ENCODE assay signal across 29 cellular contexts in the genomic region with DNA sequence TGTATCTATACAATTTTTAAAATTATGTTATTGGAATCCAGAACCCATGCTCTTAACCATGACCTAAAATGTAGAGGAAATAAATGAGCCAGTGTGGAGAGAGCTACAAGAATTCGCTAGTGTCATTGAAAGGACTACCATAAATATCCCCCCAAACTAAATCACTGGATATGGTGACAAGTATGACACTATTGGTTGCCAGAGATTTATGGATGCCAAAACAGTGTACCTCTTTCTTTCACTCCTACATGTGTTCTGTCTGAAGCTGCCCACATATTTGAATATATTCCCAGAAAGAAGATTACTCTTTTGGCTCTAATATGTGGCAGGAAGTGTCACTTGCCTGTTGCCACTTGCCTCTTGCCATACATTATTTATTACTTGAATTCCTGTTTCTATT.
"Had no signal": no experiment of that assay in that cellular context is flagged by ENCODE, and none has a peak within 500 bp of the region (broad histone marks: within the 10 kb centered on the region; RNA-seq: fewer than 3 reads in every experiment).

No MANE protein-coding gene starts in this region.

- H3K4me1 ChIP-seq: ascending aorta, breast epithelium, colonic mucosa, gastrocnemius medialis, heart left ventricle had no signal

- H3K9me3 ChIP-seq: ascending aorta, breast epithelium, colonic mucosa, gastrocnemius medialis, heart left ventricle had no signal

- DNase-seq: activated CD4-positive, alpha-beta memory T cell treated with anti-CD3 and anti-CD28 coated beads for 36 hours; activated CD4-positive, alpha-beta T cell treated with anti-CD3 and anti-CD28 coated beads for 36 hours; activated CD4-positive, alpha-beta T cell treated with anti-CD3 and anti-CD28 coated beads, Interleukin-2, amount 10 ng/mL, durations not matched to agents 24 days and 14 days; activated CD4-positive, CD25-positive, alpha-beta regulatory T cell; activated CD4-positive, CD25-positive, alpha-beta regulatory T cell treated with anti-CD3 and anti-CD28 coated beads, Interleukin-2, amount 50 U/mL, for 72 hours; activated CD8-positive, alpha-beta memory T cell treated with anti-CD3 and anti-CD28 coated beads, Interleukin-2, amount 10 ng/mL, durations not matched to agents 7 days and 5 days; activated CD8-positive, alpha-beta memory T cell treated with anti-CD3 and anti-CD28 coated beads, Interleukin-2, amount 50 U/mL, for 4 hours; activated CD8-positive, alpha-beta T cell treated with anti-CD3 and anti-CD28 coated beads, Interleukin-2, amount 10 ng/mL, durations not matched to agents 7 days and 5 days; activated effector memory CD4-positive, alpha-beta T cell treated with anti-CD3 and anti-CD28 coated beads, Interleukin-2, amount 50 U/mL, for 16 hours; activated naive CD4-positive, alpha-beta T cell treated with anti-CD3 and anti-CD28 coated beads for 36 hours; activated naive CD8-positive, alpha-beta T cell treated with anti-CD3 and anti-CD28 coated beads for 36 hours; activated naive CD8-positive, alpha-beta T cell treated with anti-CD3 and anti-CD28 coated beads, Interleukin-2, amount 50 U/mL, for 24 hours; activated T-cell treated with anti-CD3 and anti-CD28 coated beads, Interleukin-2, amount 50 U/mL, for 1 hour; activated T-cell treated with anti-CD3 and anti-CD28 coated beads, Interleukin-2, amount 50 U/mL, for 48 hours; central memory CD4-positive, alpha-beta T cell; cerebellar nuclear complex; colonic mucosa; effector CD8-positive, alpha-beta T cell; foreskin fibroblast; gastrocnemius medialis; glutamatergic neuron; heart left ventricle; T1000 had no signal

- FAIRE-seq: endometrium, endothelial cell of umbilical vein had no signal

- H3K36me3 ChIP-seq: ascending aorta, breast epithelium, cardiac muscle cell, colonic mucosa, gastrocnemius medialis, heart left ventricle had no signal

- H3K27me3 ChIP-seq: ascending aorta, breast epithelium, cardiac muscle cell, colonic mucosa, gastrocnemius medialis, heart left ventricle had no signal

- H3K27ac ChIP-seq: ascending aorta, breast epithelium, cardiac muscle cell, colonic mucosa, epithelial cell of prostate, gastrocnemius medialis, heart left ventricle had no signal

- ATAC-seq: activated CD4-positive, alpha-beta T cell treated with anti-CD3 and anti-CD28 coated beads for 36 hours; activated CD8-positive, alpha-beta memory T cell treated with anti-CD3 and anti-CD28 coated beads, Interleukin-2, amount 10 ng/mL, durations not matched to agents 7 days and 5 days; activated CD8-positive, alpha-beta T cell treated with anti-CD3 and anti-CD28 coated beads, Interleukin-2, amount 10 ng/mL, durations not matched to agents 7 days and 5 days; activated naive CD8-positive, alpha-beta T cell treated with anti-CD3 and anti-CD28 coated beads, Interleukin-2, amount 50 U/mL, for 24 hours; gastrocnemius medialis; heart left ventricle had no signal

- H3K4me3 ChIP-seq: ascending aorta, breast epithelium, cardiac muscle cell, colonic mucosa, gastrocnemius medialis, heart left ventricle had no signal
